Comparison of ENCODE assay signal across 24 cellular contexts in the genomic region with DNA sequence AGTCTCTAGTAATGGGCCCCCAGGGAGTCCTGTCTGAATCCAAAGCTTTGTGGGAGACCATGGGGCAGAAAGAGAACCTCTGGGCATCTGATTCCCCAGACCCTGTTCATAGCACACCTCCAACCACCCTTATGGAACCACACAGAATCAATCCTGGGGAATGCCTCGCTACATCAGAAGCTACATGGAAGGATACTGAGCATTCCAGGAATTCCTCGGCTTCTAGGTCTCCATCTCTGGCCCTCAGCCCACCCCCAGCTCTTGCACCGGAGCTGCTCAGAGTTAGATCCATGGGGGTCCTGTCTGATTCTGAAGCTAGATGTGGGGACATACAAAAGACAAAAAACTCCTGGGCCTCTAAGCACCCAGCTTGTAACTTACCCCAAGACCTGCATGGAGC. TPM values are rescaled to one million over a fixed set of nuclear protein-coding genes. Genes with fewer than 3 reads are reported as not detected.
DNase-seq lines count a peak whose midpoint lies in the region; ATAC-seq and TF ChIP-seq lines count a peak whose summit lies in the region.
"Had no signal": no experiment of that assay in that cellular context is flagged by ENCODE, and none has a peak within 500 bp of the region (broad histone marks: within the 10 kb centered on the region; RNA-seq: fewer than 3 reads in every experiment).

No MANE protein-coding gene starts in this region.

- H4K20me1 ChIP-seq in GM23338 (replicated peaks; ENCODE audit: insufficient read depth) (no peaks in the 10 kb centered on the region), SK-N-SH (ENCODE audit: insufficient read depth) (no peaks in the 10 kb centered on the region)

- no peaks in the 10 kb centered on the region for H3K9me3 ChIP-seq in SK-N-SH
- no peaks in the 10 kb centered on the region for H3K9me3 ChIP-seq in endodermal cell (ENCODE audit: control insufficient read depth, low read length)
- H3K9me3 ChIP-seq: A549, SJSA1 had no signal

- H2BK120ac ChIP-seq in mesendoderm (ENCODE audit: low read depth, low read length) = no peak overlapping the region

- H2BK5ac ChIP-seq in mesendoderm (ENCODE audit: low read length) = no peak overlapping the region

- no peak overlapping the region for H3K18ac ChIP-seq in mesendoderm (ENCODE audit: low read length)

- H3K9me3 Mint-ChIP-seq in GM23338 (no peaks in the 10 kb centered on the region; the same call in 1 of the 3 replicates), endodermal cell (no peaks in the 10 kb centered on the region)
- H3K9me3 Mint-ChIP-seq: CD4-positive, alpha-beta memory T cell had no signal

- H3K79me2 ChIP-seq in GM23338 (replicated peaks; ENCODE audit: insufficient read depth) (no peaks in the 10 kb centered on the region), SK-N-SH (ENCODE audit: insufficient read depth) (no peaks in the 10 kb centered on the region), mesendoderm (ENCODE audit: control insufficient read depth, insufficient read depth, low read length) (no peaks in the 10 kb centered on the region)

- TF ChIP-seq EP300 in SK-N-SH (IDR thresholded peaks at IDR 0.05; ENCODE audit: borderline replicate concordance in 1 of 2, low read depth in 1 of 2, low read length in 1 of 2) = no peak

- H3K4me1 Mint-ChIP-seq in GM23338 (peaks cover 18% of the 10 kb centered on the region), endodermal cell (no peaks in the 10 kb centered on the region)

- H3K4me3 Mint-ChIP-seq in GM23338 (no peak overlapping the region), endodermal cell (no peak overlapping the region)

- H3K27ac ChIP-seq in GM23338 (ENCODE audit: low read depth) (no peak overlapping the region), SK-N-SH (ENCODE audit: low read depth in 2 of 2, low read length in 1 of 2) (no peak overlapping the region), endodermal cell (ENCODE audit: low read depth, low read length) (no peak overlapping the region), mesendoderm (ENCODE audit: low read depth, low read length) (no peak overlapping the region)
- H3K27ac ChIP-seq: A549, SJSA1 had no signal

- DNase-seq in GM23338 (ENCODE audit: low spot score) (peak; percentile 64), SK-N-SH (no peak), endodermal cell (peak; percentile 71), mesendoderm (peak; percentile 78), NCI-H1048 (lab: John Stamatoyannopoulos, UW) (no peak), amniotic stem cell (lab: John Stamatoyannopoulos, UW) (no peak)
- DNase-seq: C1 segment of cervical spinal cord; CD4-positive, alpha-beta memory T cell; COR-L47; DMS53; GDM1; NCI-H1105; NCI-H146; NCI-H1930; NCI-H2107; NCI-H524; NCI-H774; Right ventricle myocardium superior; RPMI8226 had no signal

- POLR2A ChIA-PET in SK-N-SH (lab: Yijun Ruan, JAX) = interaction anchor here (1.3 kb wide), 1 partner anchor 28 kb away, joined by 3 read pairs; a partner anchor contains a TSS

- H4K5ac ChIP-seq in mesendoderm (ENCODE audit: low read length) = no peak overlapping the region

- no peak for TF ChIP-seq CTCF in GM23338 (conservative IDR thresholded peaks at IDR 0.05; ENCODE audit: low read depth in 2 of 2)
- no peak for TF ChIP-seq CTCF in SK-N-SH (IDR thresholded peaks at IDR 0.05)
- TF ChIP-seq CTCF in endodermal cell (conservative IDR thresholded peaks at IDR 0.05) = no peak

- no peak overlapping the region for H3K4ac ChIP-seq in mesendoderm (ENCODE audit: low read depth, low read length)

- H3K27me3 Mint-ChIP-seq in GM23338 (ENCODE audit: insufficient read depth, low read depth, poor library complexity) (peaks cover 10% of the 10 kb centered on the region), endodermal cell (ENCODE audit: insufficient read depth) (no peaks in the 10 kb centered on the region)
- H3K27me3 Mint-ChIP-seq: CD4-positive, alpha-beta memory T cell had no signal

- H3K56ac ChIP-seq in mesendoderm (ENCODE audit: low read length) = no peak overlapping the region

- H3K36me3 ChIP-seq in GM23338 (ENCODE audit: insufficient read depth) = no peaks in the 10 kb centered on the region
- H3K36me3 ChIP-seq in SK-N-SH (replicated peaks in 1 of 2; ENCODE audit: control insufficient read depth in 1 of 2, insufficient read depth in 2 of 2, low read length in 1 of 2) = peaks cover 4 to 13% of the 10 kb centered on the region in 2 experiments
- peaks cover 27% of the 10 kb centered on the region for H3K36me3 ChIP-seq in endodermal cell (ENCODE audit: control insufficient read depth, insufficient read depth, low read length)
- H3K36me3 ChIP-seq in mesendoderm (ENCODE audit: control insufficient read depth, insufficient read depth, low read length) = peaks cover 4% of the 10 kb centered on the region
- H3K36me3 ChIP-seq: SJSA1 had no signal

- no peaks in the 10 kb centered on the region for H3K79me1 ChIP-seq in mesendoderm (ENCODE audit: low read length)

- H3K4me1 ChIP-seq in GM23338 (ENCODE audit: insufficient read depth) (peaks cover 6% of the 10 kb centered on the region; the same call in 1 of the 2 replicates), SK-N-SH (ENCODE audit: control insufficient read depth in 1 of 2, insufficient read depth in 2 of 2, low read depth in 1 of 2, low read length in 1 of 2) (no peaks in the 10 kb centered on the region), endodermal cell (ENCODE audit: control insufficient read depth, insufficient read depth, low read length) (peaks cover 4% of the 10 kb centered on the region), mesendoderm (ENCODE audit: control insufficient read depth, low read depth, low read length) (no peaks in the 10 kb centered on the region)
- H3K4me1 ChIP-seq: SJSA1 had no signal

- H3K36me3 Mint-ChIP-seq in GM23338 (ENCODE audit: low read depth) (peaks cover 52% of the 10 kb centered on the region), endodermal cell (ENCODE audit: low read depth) (peaks cover 55% of the 10 kb centered on the region)

- CTCF ChIA-PET in SK-N-SH (lab: Yijun Ruan, JAX) = interaction anchor here (1.5 to 2.9 kb wide), 3 partner anchors 8 to 144 kb away, joined by 3 to 25 read pairs (median 9); a partner anchor contains a TSS

- no peak overlapping the region for H3K9ac ChIP-seq in SK-N-SH
- no peak overlapping the region for H3K9ac ChIP-seq in endodermal cell (ENCODE audit: extremely low read depth, low read length, poor library complexity, severe bottlenecking)
- no peak overlapping the region for H3K9ac ChIP-seq in mesendoderm (ENCODE audit: low read length)

- ATAC-seq in GM23338 = peak; percentile 81
- ATAC-seq in HG02884 (IDR thresholded peaks at IDR 0.05; ENCODE audit: unreplicated experiment) = no peak
- no peak for ATAC-seq in GM19023 (IDR thresholded peaks at IDR 0.05; ENCODE audit: unreplicated experiment)
- ATAC-seq: GM12878 had no signal

- no peak overlapping the region for H2AK5ac ChIP-seq in mesendoderm (ENCODE audit: low read length)

- no peak overlapping the region for H2AFZ ChIP-seq in GM23338
- no peak overlapping the region for H2AFZ ChIP-seq in SK-N-SH (ENCODE audit: low read depth)

- 92% methylated on average over 3 of the region's 3 CpGs for WGBS in SK-N-SH (ENCODE audit: low lambda C conversion rate)
- WGBS in endodermal cell (ENCODE audit: insufficient coverage in 1 of 2, insufficient read length in 1 of 2), 2 experiments = 83% methylated on average over 3 of the region's 3 CpGs; no CpG with 5 or more reads in 1 of the 2 experiments
- no CpG with 5 or more reads among the region's 3 CpGs for WGBS in mesendoderm (ENCODE audit: extremely low coverage, insufficient coverage, low lambda C conversion rate)

- H3K9me2 ChIP-seq in GM23338 (ENCODE audit: insufficient read depth) (peaks cover 8% of the 10 kb centered on the region; the same call in 1 of the 2 replicates), SK-N-SH (no peaks in the 10 kb centered on the region)

- no peak overlapping the region for H4K8ac ChIP-seq in mesendoderm (ENCODE audit: low read depth, low read length)

- H3K4me2 ChIP-seq in GM23338 (0 out of 2 replicates have a peak overlapping the region, but pooled peaks have one; percentile 1), SK-N-SH (no peak overlapping the region), mesendoderm (ENCODE audit: low read length) (no peak overlapping the region)
- H3K4me2 ChIP-seq: A549 had no signal

- H3K4me3 ChIP-seq in GM23338 (no peak overlapping the region), SK-N-SH (ENCODE audit: low read depth in 2 of 2, low read length in 1 of 2) (no peak overlapping the region), endodermal cell (ENCODE audit: low read length) (no peak overlapping the region), mesendoderm (ENCODE audit: low read length) (no peak overlapping the region)
- H3K4me3 ChIP-seq: A549, GM12878, SJSA1 had no signal

- no peak overlapping the region for H3K23ac ChIP-seq in mesendoderm (ENCODE audit: low read length)

- H3K27me3 ChIP-seq in GM23338 (ENCODE audit: insufficient read depth) = no peaks in the 10 kb centered on the region
- no peaks in the 10 kb centered on the region for H3K27me3 ChIP-seq in SK-N-SH (ENCODE audit: insufficient read depth)
- H3K27me3 ChIP-seq in endodermal cell (ENCODE audit: control insufficient read depth, insufficient read depth, low read length, poor library complexity, severe bottlenecking) = no peaks in the 10 kb centered on the region
- H3K27me3 ChIP-seq in mesendoderm (ENCODE audit: insufficient read depth, low read length, poor library complexity) = no peaks in the 10 kb centered on the region
- H3K27me3 ChIP-seq: SJSA1 had no signal

- no peak overlapping the region for H2BK15ac ChIP-seq in mesendoderm (replicated peaks; ENCODE audit: low read depth)

- no peak overlapping the region for H3K27ac Mint-ChIP-seq in GM23338
- H3K27ac Mint-ChIP-seq in endodermal cell = no peak overlapping the region

- TF ChIP-seq RAD21 in SK-N-SH (IDR thresholded peaks at IDR 0.05; ENCODE audit: low read length) = no peak

- H3F3A ChIP-seq in GM23338 (replicated peaks; ENCODE audit: low read depth) = no peaks in the 10 kb centered on the region
- H3F3A ChIP-seq in SK-N-SH (replicated peaks; ENCODE audit: insufficient read depth) = no peaks in the 10 kb centered on the region

RNA-seq across cellular contexts. Expression of a gene that starts 28.4 kb away (rescaled TPM):
- 361 and 408 TPM in 2 replicates for total RNA-seq in GM23338 (2014; rRNA removed; shearing (Covaris generic))
- polyA plus RNA-seq in GM23338 (2016; fragmentation: Nextera tagmentation; extraction: Ambion mirVana) = 113 and 130 TPM in 2 replicates
- polyA plus RNA-seq in SK-N-SH (2012; rRNA removed) = 238 and 280 TPM in 2 replicates
- polyA plus RNA-seq in SK-N-SH (2012; cell fraction: cytosol; rRNA removed) = 165 and 205 TPM in 2 replicates
- 474 and 586 TPM in 2 replicates for polyA plus RNA-seq in SK-N-SH (2012; cell fraction: nucleus; rRNA removed)
- 100 to 1,000 TPM; 497 to 510 TPM for total RNA-seq in endodermal cell
- 225 TPM for polyA plus RNA-seq in endodermal cell (2013, experiment 1 of 2)
- polyA plus RNA-seq in endodermal cell (2013, experiment 2 of 2) = 232 TPM
- 163 TPM for polyA plus RNA-seq in mesendoderm (2013, experiment 1 of 2)
- 162 TPM for polyA plus RNA-seq in mesendoderm (2013, experiment 2 of 2)

RNA-seq across cellular contexts. Expression of a gene that starts 35.7 kb away (rescaled TPM):
- total RNA-seq in GM23338 (2014; rRNA removed; shearing (Covaris generic)) = 47.0 and 56.2 TPM in 2 replicates
- polyA plus RNA-seq in GM23338 (2016; fragmentation: Nextera tagmentation; extraction: Ambion mirVana) (53.1 and 53.8 TPM in 2 replicates), SK-N-SH (2012; rRNA removed) (25.1 and 25.6 TPM in 2 replicates)
- 9.9 and 15.1 TPM in 2 replicates for polyA plus RNA-seq in SK-N-SH (2012; cell fraction: cytosol; rRNA removed)
- 107 and 147 TPM in 2 replicates for polyA plus RNA-seq in SK-N-SH (2012; cell fraction: nucleus; rRNA removed)
- 100 to 1,000 TPM in 1 of 2 donors, 10 to 100 TPM in 1; 94.7 to 112 TPM for total RNA-seq in endodermal cell
- 63.6 TPM for polyA plus RNA-seq in endodermal cell (2013, experiment 1 of 2)
- 51.9 TPM for polyA plus RNA-seq in endodermal cell (2013, experiment 2 of 2)
- 49.3 TPM for polyA plus RNA-seq in mesendoderm (2013, experiment 1 of 2)
- polyA plus RNA-seq in mesendoderm (2013, experiment 2 of 2) = 50.2 TPM

RNA-seq across cellular contexts. Expression of a gene that starts 52.3 kb away (rescaled TPM):
- 13.6 and 18.9 TPM in 2 replicates for total RNA-seq in GM23338 (2014; rRNA removed; shearing (Covaris generic))
- polyA plus RNA-seq in GM23338 (2016; fragmentation: Nextera tagmentation; extraction: Ambion mirVana) (11.2 and 13.6 TPM in 2 replicates), SK-N-SH (2012; rRNA removed) (31.0 and 38.5 TPM in 2 replicates)
- 14.9 and 20.1 TPM in 2 replicates for polyA plus RNA-seq in SK-N-SH (2012; cell fraction: cytosol; rRNA removed)
- polyA plus RNA-seq in SK-N-SH (2012; cell fraction: nucleus; rRNA removed) = 50.7 and 64.3 TPM in 2 replicates
- 10 to 100 TPM; 29.6 to 34.9 TPM for total RNA-seq in endodermal cell
- 21.1 TPM for polyA plus RNA-seq in endodermal cell (2013, experiment 1 of 2)
- polyA plus RNA-seq in endodermal cell (2013, experiment 2 of 2) = 21.6 TPM
- 10.3 TPM for polyA plus RNA-seq in mesendoderm (2013, experiment 1 of 2)
- 10.0 TPM for polyA plus RNA-seq in mesendoderm (2013, experiment 2 of 2)

RNA-seq across cellular contexts. Expression of a gene that starts 54.5 kb away (rescaled TPM):
- 37.4 and 37.6 TPM in 2 replicates for total RNA-seq in GM23338 (2014; rRNA removed; shearing (Covaris generic))
- polyA plus RNA-seq in GM23338 (2016; fragmentation: Nextera tagmentation; extraction: Ambion mirVana) = 20.3 and 22.6 TPM in 2 replicates
- polyA plus RNA-seq in SK-N-SH (2012; rRNA removed) = 3.3 and 4.0 TPM in 2 replicates
- polyA plus RNA-seq in SK-N-SH (2012; cell fraction: cytosol; rRNA removed) = 3.7 and 4.4 TPM in 2 replicates
- polyA plus RNA-seq in SK-N-SH (2012; cell fraction: nucleus; rRNA removed) = 3.3 and 5.0 TPM in 2 replicates
- total RNA-seq in endodermal cell = 10 to 100 TPM; 19.8 to 40.1 TPM
- 48.8 TPM for polyA plus RNA-seq in endodermal cell (2013, experiment 1 of 2)
- 49.6 TPM for polyA plus RNA-seq in endodermal cell (2013, experiment 2 of 2)
- polyA plus RNA-seq in mesendoderm (2013, experiment 1 of 2) = 24.8 TPM
- 25.9 TPM for polyA plus RNA-seq in mesendoderm (2013, experiment 2 of 2)

RNA-seq across cellular contexts. Expression of a gene that starts 58.9 kb away (rescaled TPM):
- 210 and 221 TPM in 2 replicates for total RNA-seq in GM23338 (2014; rRNA removed; shearing (Covaris generic))
- polyA plus RNA-seq in GM23338 (2016; fragmentation: Nextera tagmentation; extraction: Ambion mirVana) (109 and 114 TPM in 2 replicates), SK-N-SH (2012; rRNA removed) (229 and 232 TPM in 2 replicates)
- 165 and 201 TPM in 2 replicates for polyA plus RNA-seq in SK-N-SH (2012; cell fraction: cytosol; rRNA removed)
- 194 and 206 TPM in 2 replicates for polyA plus RNA-seq in SK-N-SH (2012; cell fraction: nucleus; rRNA removed)
- total RNA-seq in endodermal cell = 100 to 1,000 TPM; 158 to 201 TPM
- 126 TPM for polyA plus RNA-seq in endodermal cell (2013, experiment 1 of 2)
- 118 TPM for polyA plus RNA-seq in endodermal cell (2013, experiment 2 of 2)
- 156 TPM for polyA plus RNA-seq in mesendoderm (2013, experiment 1 of 2)
- polyA plus RNA-seq in mesendoderm (2013, experiment 2 of 2) = 157 TPM

Comparison
In these comparisons a context has a peak if more than half of its experiments do, and no peak if none do; other contexts are left out.
1. DNase-seq: peak in GM23338 (single experiment), endodermal cell (single experiment) and mesendoderm (single experiment); none in SK-N-SH (single experiment), NCI-H1048 (single experiment) and amniotic stem cell (single experiment).